8 cellular contexts compared by ENCODE assay signal in genomic region chr1:39395357-39395831, GRCh38.
A peak's percentile ranks its signal among the peaks of the same experiment; 100 is the strongest.
DNase-seq lines count a peak whose midpoint lies in the region; TF ChIP-seq lines count a peak whose summit lies in the region.

No MANE protein-coding gene starts in this region.

- H3K9me3 Mint-ChIP-seq in activated naive CD4-positive, alpha-beta T cell treated with anti-CD3 and anti-CD28 coated beads for 36 hours = no peaks in the 10 kb centered on the region

- TF ChIP-seq CTCF in dorsolateral prefrontal cortex (IDR thresholded peaks at IDR 0.05 in 54 of 56, conservative IDR thresholded peaks at IDR 0.05 in 2 of 56; ENCODE audit: low read depth in 1 of 56, partially characterized antibody in 56 of 56) (no peak), ovary (IDR thresholded peaks at IDR 0.05) (no peak)

- DNase-seq in COLO668 (lab: John Stamatoyannopoulos, UW; ENCODE audit: unreplicated experiment) (peak; percentile 43), NCI-H226 (peak; percentile 90), dorsolateral prefrontal cortex (no peak), myocyte (ENCODE audit: low read depth) (peak; percentile 93), NCI-H774 (lab: John Stamatoyannopoulos, UW) (no peak), ovary (no peak)
- no peak for DNase-seq in activated CD4-positive, CD25-positive, alpha-beta regulatory T cell (lab: John Stamatoyannopoulos, UW)
- no peak for DNase-seq in activated naive CD4-positive, alpha-beta T cell treated with anti-CD3 and anti-CD28 coated beads for 36 hours

- peaks cover 87% of the 10 kb centered on the region for H3K4me1 Mint-ChIP-seq in activated naive CD4-positive, alpha-beta T cell treated with anti-CD3 and anti-CD28 coated beads for 36 hours (ENCODE audit: low read depth)

- CTCF ChIA-PET in activated naive CD4-positive, alpha-beta T cell treated with anti-CD3 and anti-CD28 coated beads for 36 hours (lab: Charles Lee) = interaction anchor here (0.8 to 3.3 kb wide), 4 partner anchors 8 to 143 kb away, joined by 3 to 17 read pairs (median 3); no protein-coding TSS in a partner anchor

- H3K4me3 ChIP-seq in dorsolateral prefrontal cortex (peak overlapping the region in 1 of 59 donors; percentile 5), ovary (no peak overlapping the region)

- no peak for TF ChIP-seq EP300 in ovary (IDR thresholded peaks at IDR 0.05)

- intact Hi-C loops in dorsolateral prefrontal cortex (cut with DNase I) (no loop called here), ovary (cut with DNase I) (no loop called here)
- intact Hi-C loops in activated naive CD4-positive, alpha-beta T cell treated with anti-CD3 and anti-CD28 coated beads for 36 hours (cut with micrococcal nuclease) = loop anchor here (2.0 to 10.0 kb wide), 6 partner anchors 128 to 541 kb away; partner anchors contain the start of gene RRAGC

- no peak for TF ChIP-seq POLR2A in ovary (IDR thresholded peaks at IDR 0.05)

- no peaks in the 10 kb centered on the region for H3K9me3 ChIP-seq in ovary

- peaks cover 24% of the 10 kb centered on the region for H3K4me1 ChIP-seq in ovary (ENCODE audit: insufficient read depth)

- H3K27me3 ChIP-seq in dorsolateral prefrontal cortex (no peaks in the 10 kb centered on the region), ovary (no peaks in the 10 kb centered on the region)

- WGBS in ovary, 3 donors = 22 to 29% (median 23%) methylated on average over 1 of the region's 1 CpG

- H3K27me3 Mint-ChIP-seq in activated naive CD4-positive, alpha-beta T cell treated with anti-CD3 and anti-CD28 coated beads for 36 hours (ENCODE audit: low read depth) = no peaks in the 10 kb centered on the region

- H3K36me3 ChIP-seq in ovary = no peaks in the 10 kb centered on the region

- H3K27ac ChIP-seq in dorsolateral prefrontal cortex (peak overlapping the region in 32 of 59 donors; percentile 1 to 90 (median 36)), ovary (no peak overlapping the region)

- no peak overlapping the region for H3K27ac Mint-ChIP-seq in activated naive CD4-positive, alpha-beta T cell treated with anti-CD3 and anti-CD28 coated beads for 36 hours

- peaks cover 16% of the 10 kb centered on the region for H3K36me3 Mint-ChIP-seq in activated naive CD4-positive, alpha-beta T cell treated with anti-CD3 and anti-CD28 coated beads for 36 hours (ENCODE audit: low read depth)

- H3K4me3 Mint-ChIP-seq in activated naive CD4-positive, alpha-beta T cell treated with anti-CD3 and anti-CD28 coated beads for 36 hours = no peak overlapping the region

Comparison
In these comparisons a context has a peak if more than half of its experiments do, and no peak if none do; other contexts are left out.
1. DNase-seq: peak in COLO668 (single experiment), NCI-H226 (single experiment) and myocyte (single experiment); none in dorsolateral prefrontal cortex (0 of 10), NCI-H774 (single experiment), activated CD4-positive, CD25-positive, alpha-beta regulatory T cell (0 of 4), activated naive CD4-positive, alpha-beta T cell treated with anti-CD3 and anti-CD28 coated beads for 36 hours (single experiment) and ovary (0 of 5).
2. H3K27ac ChIP-seq: peak in dorsolateral prefrontal cortex (32 of 59); none in ovary (0 of 2).